Comparison of ENCODE assay signal across 8 cellular contexts in genomic region chr5:148482697-148483462, GRCh38.
DNase-seq lines count a peak whose midpoint lies in the region; ATAC-seq and TF ChIP-seq lines count a peak whose summit lies in the region.

No MANE protein-coding gene starts in this region.

- no peak overlapping the region for H3K4me3 ChIP-seq in A673 (ENCODE audit: low read depth, low read length, poor library complexity, severe bottlenecking)
- peak overlapping the region in 1 of 2 experiments; percentile 39; a peak in 1 of 4 replicates for H3K4me3 ChIP-seq in Panc1 (ENCODE audit: low read depth in 2 of 2, low read length in 2 of 2)

- DNase-seq in A673 (ENCODE audit: low spot score), result peak; percentile 67
- peak; percentile 61 for DNase-seq in Panc1 (ENCODE audit: low read depth, low spot score)
- peak; percentile 41 for DNase-seq in activated T-helper 2 cell treated with anti-CD3 and anti-CD28 coated beads, Interferon-gamma antibody, Interleukin-2, Interleukin-4, amounts not matched to agents 10 μg/mL and 5 μg/mL and 100 μg/mL, durations not matched to agents 14 hours and 24 hours and 36 hours (ENCODE audit: low spot score)
- peak; percentile 78 for DNase-seq in Right ventricle myocardium inferior (ENCODE audit: missing footprints)
- peak; percentile 63 for DNase-seq in sciatic nerve (ENCODE audit: low spot score)
- no peak for DNase-seq in NCI-H345 treated with DMSO at 0.1 percent for 48 hours (lab: John Stamatoyannopoulos, UW; ENCODE audit: unreplicated experiment)

- H3K27me3 ChIP-seq in A673 (replicated peaks; ENCODE audit: insufficient read depth, low read depth, low read length, poor library complexity) (peaks cover 74% of the 10 kb centered on the region), Panc1 (ENCODE audit: control insufficient read depth, insufficient read depth, low read length) (peaks cover 22% of the 10 kb centered on the region)

- H3K4me1 Mint-ChIP-seq in activated T-helper 2 cell treated with anti-CD3 and anti-CD28 coated beads, Interferon-gamma antibody, Interleukin-2, Interleukin-4, amounts not matched to agents 10 μg/mL and 5 μg/mL and 100 μg/mL, durations not matched to agents 14 hours and 24 hours and 36 hours (ENCODE audit: low read depth), result peaks cover 5% of the 10 kb centered on the region

- no peak overlapping the region for H3K27ac Mint-ChIP-seq in activated T-helper 2 cell treated with anti-CD3 and anti-CD28 coated beads, Interferon-gamma antibody, Interleukin-2, Interleukin-4, amounts not matched to agents 10 μg/mL and 5 μg/mL and 100 μg/mL, durations not matched to agents 14 hours and 24 hours and 36 hours

- in situ Hi-C loops in Panc1 (cut with HindIII; ENCODE audit: low pct_unique_long_range_greater_than_20kb, low sequenced_read_pairs), result no loop called here

- H3K27ac ChIP-seq in A673 (ENCODE audit: low read depth, low read length, poor library complexity, severe bottlenecking) (no peak overlapping the region), Panc1 (ENCODE audit: low read length) (no peak overlapping the region)

- ATAC-seq in GM18858 (IDR thresholded peaks at IDR 0.05; ENCODE audit: unreplicated experiment), result peak; percentile 66
- peak; percentile 81 for ATAC-seq in HG03095 (IDR thresholded peaks at IDR 0.05; ENCODE audit: unreplicated experiment)
- peak; percentile 90 for ATAC-seq in Panc1
- ATAC-seq in Right ventricle myocardium inferior, result peak; percentile 40
- peak; percentile 36 for ATAC-seq in sciatic nerve

- no peak overlapping the region for H3K4me3 Mint-ChIP-seq in activated T-helper 2 cell treated with anti-CD3 and anti-CD28 coated beads, Interferon-gamma antibody, Interleukin-2, Interleukin-4, amounts not matched to agents 10 μg/mL and 5 μg/mL and 100 μg/mL, durations not matched to agents 14 hours and 24 hours and 36 hours (ENCODE audit: low read depth)

- H3K4me1 ChIP-seq in A673 (ENCODE audit: insufficient read depth, low read length, poor library complexity, severe bottlenecking), result no peaks in the 10 kb centered on the region
- H3K4me1 ChIP-seq in Panc1 (ENCODE audit: control insufficient read depth, insufficient read depth, low read length), result no peaks in the 10 kb centered on the region

- no TSS peak for BruUV-seq in A673 (replicated peaks; lab: Mats Ljungman, UMichigan)
- BruUV-seq in Panc1 (replicated peaks; lab: Mats Ljungman, UMichigan), result no TSS peak

- peaks cover 37% of the 10 kb centered on the region for H3K27me3 Mint-ChIP-seq in activated T-helper 2 cell treated with anti-CD3 and anti-CD28 coated beads, Interferon-gamma antibody, Interleukin-2, Interleukin-4, amounts not matched to agents 10 μg/mL and 5 μg/mL and 100 μg/mL, durations not matched to agents 14 hours and 24 hours and 36 hours (ENCODE audit: low read depth)

- H3K36me3 Mint-ChIP-seq in activated T-helper 2 cell treated with anti-CD3 and anti-CD28 coated beads, Interferon-gamma antibody, Interleukin-2, Interleukin-4, amounts not matched to agents 10 μg/mL and 5 μg/mL and 100 μg/mL, durations not matched to agents 14 hours and 24 hours and 36 hours (ENCODE audit: low read depth), result no peaks in the 10 kb centered on the region

- H3K9me3 Mint-ChIP-seq in activated T-helper 2 cell treated with anti-CD3 and anti-CD28 coated beads, Interferon-gamma antibody, Interleukin-2, Interleukin-4, amounts not matched to agents 10 μg/mL and 5 μg/mL and 100 μg/mL, durations not matched to agents 14 hours and 24 hours and 36 hours, result no peaks in the 10 kb centered on the region

- intact Hi-C loops in A673 (cut with micrococcal nuclease; ENCODE audit: unreplicated experiment) (loop anchor here (5.0 to 10.0 kb wide), 2 partner anchors 191 to 528 kb away; no protein-coding TSS in a partner anchor), Panc1 (cut with micrococcal nuclease; ENCODE audit: unreplicated experiment) (no loop called here), Right ventricle myocardium inferior (cut with DNase I) (no loop called here), sciatic nerve (cut with DNase I) (no loop called here)
- intact Hi-C loops in activated T-helper 2 cell treated with anti-CD3 and anti-CD28 coated beads, Interferon-gamma antibody, Interleukin-2, Interleukin-4, amounts not matched to agents 10 μg/mL and 5 μg/mL and 100 μg/mL, durations not matched to agents 14 hours and 24 hours and 36 hours (cut with micrococcal nuclease), result loop anchor here (2.0 kb wide), 2 partner anchors 38 to 304 kb away; no protein-coding TSS in a partner anchor

- no peaks in the 10 kb centered on the region for H3K36me3 ChIP-seq in A673 (ENCODE audit: insufficient read depth, low read length, poor library complexity, severe bottlenecking)
- no peaks in the 10 kb centered on the region for H3K36me3 ChIP-seq in Panc1 (ENCODE audit: control insufficient read depth, insufficient read depth, low read length)

- CTCF ChIA-PET in A673 (lab: Charles Lee) (interaction anchor here (0.6 kb wide), 1 partner anchor 19 kb away, joined by 8 read pairs; no protein-coding TSS in a partner anchor), Panc1 (lab: Charles Lee) (interaction anchor here (0.5 to 0.6 kb wide), 2 partner anchors 146 to 248 kb away, joined by 3 read pairs; no protein-coding TSS in a partner anchor)

- POLR2A ChIA-PET in A673 (lab: Charles Lee; ENCODE audit: low non-redundant PET), result no interaction called here
- POLR2A ChIA-PET in Panc1 (lab: Charles Lee), result no interaction called here

- H3K9me3 ChIP-seq in A673 (ENCODE audit: low read depth, low read length, poor library complexity, severe bottlenecking) (no peaks in the 10 kb centered on the region), Panc1 (ENCODE audit: control insufficient read depth, insufficient read depth, low read depth, low read length) (no peaks in the 10 kb centered on the region)

- TF ChIP-seq CTCF in A673 (conservative IDR thresholded peaks at IDR 0.05; ENCODE audit: low read depth, low read length) (peak; percentile 86), Panc1 (IDR thresholded peaks at IDR 0.05) (peak; percentile 91)

Comparison
In these comparisons a context has a peak if more than half of its experiments do, and no peak if none do; other contexts are left out.
1. ATAC-seq: peak in every context shown above with its lines; median percentile 90 in Panc1; 81 in HG03095; 66 in GM18858; 40 in Right ventricle myocardium inferior; 36 in sciatic nerve.
2. intact Hi-C loops: an anchor here in A673 (5.0 to 10.0 kb wide) and activated T-helper 2 cell treated with anti-CD3 and anti-CD28 coated beads, Interferon-gamma antibody, Interleukin-2, Interleukin-4, amounts not matched to agents 10 μg/mL and 5 μg/mL and 100 μg/mL, durations not matched to agents 14 hours and 24 hours and 36 hours (2.0 kb wide); none called in Panc1, Right ventricle myocardium inferior and sciatic nerve.